8 cellular contexts compared by ENCODE assay signal in genomic region chr9:131096490-131097258, GRCh38. TPM values are rescaled to one million over a fixed set of nuclear protein-coding genes. Genes with fewer than 3 reads are reported as not detected.
DNase-seq lines count a peak whose midpoint lies in the region; ATAC-seq and TF ChIP-seq lines count a peak whose summit lies in the region.

TSS of gene AIF1L (plus strand) at chr9:131096531. CDS start at chr9:131096630, 99 bp downstream.

- no peaks in the 10 kb centered on the region for H3K9me3 ChIP-seq in PC-9 (ENCODE audit: insufficient read depth, low read depth)
- no peaks in the 10 kb centered on the region for H3K9me3 ChIP-seq in left lung

- BruUV-seq in PC-9 (replicated peaks; lab: Mats Ljungman, UMichigan) = TSS peak; percentile 57

- ATAC-seq in central memory CD8-positive, alpha-beta T cell (replicated peaks; ENCODE audit: extremely low read depth, poor library complexity, severe bottlenecking) = no peak
- ATAC-seq in left lung = peak; percentile 58
- ATAC-seq in stimulated activated memory B cell treated with anti-CD40 and anti-IgM and Interleukin-4, amounts not matched to agents 10 μg/mL and 1 μg/mL and 100 μg/mL, for 72 hours = peak; percentile 11
- no peak for ATAC-seq in GM18873 (IDR thresholded peaks at IDR 0.05; ENCODE audit: low FRiP score, unreplicated experiment)

- peaks cover 49% of the 10 kb centered on the region for H3K27me3 Mint-ChIP-seq in central memory CD8-positive, alpha-beta T cell
- H3K27me3 Mint-ChIP-seq in stimulated activated memory B cell treated with anti-CD40 and anti-IgM and Interleukin-4, amounts not matched to agents 10 μg/mL and 1 μg/mL and 100 μg/mL, for 72 hours = peaks cover 80% of the 10 kb centered on the region

- intact Hi-C loops in PC-9 (cut with micrococcal nuclease; ENCODE audit: unreplicated experiment) (no loop called here), left lung (cut with DNase I) (no loop called here)

- no peak within 1 kb of the TSS for H3K27ac ChIP-seq in PC-9
- H3K27ac ChIP-seq in left lung = peak within 1 kb of the TSS in 1 of 2 donors; percentile 33

- peak within 1 kb of the TSS; percentile 92 for H2AFZ ChIP-seq in PC-9

- H3K36me3 ChIP-seq in PC-9 (ENCODE audit: low read depth) (no peaks in the 10 kb centered on the region), left lung (no peaks in the 10 kb centered on the region)

- peak within 1 kb of the TSS; percentile 68 for H3K4me3 Mint-ChIP-seq in central memory CD8-positive, alpha-beta T cell
- H3K4me3 Mint-ChIP-seq in stimulated activated memory B cell treated with anti-CD40 and anti-IgM and Interleukin-4, amounts not matched to agents 10 μg/mL and 1 μg/mL and 100 μg/mL, for 72 hours = peak within 1 kb of the TSS; percentile 62

- POLR2A ChIA-PET in PC-9 (lab: Charles Lee; ENCODE audit: unreplicated experiment) = interaction anchor here (0.6 to 1.8 kb wide), 6 partner anchors 8 to 277 kb away, joined by 3 to 7 read pairs (median 5); partner anchors contain the start of gene NUP214

- H3K27me3 ChIP-seq in PC-9 (ENCODE audit: insufficient read depth, low read depth) = no peaks in the 10 kb centered on the region
- peaks cover 14 to 54% of the 10 kb centered on the region in 2 donors for H3K27me3 ChIP-seq in left lung

- peak; percentile 34 for DNase-seq in NCI-H1092 treated with DMSO at 0.1 percent for 48 hours (lab: John Stamatoyannopoulos, UW)
- DNase-seq in NCI-H1092 (lab: John Stamatoyannopoulos, UW) = no peak
- peak; percentile 76 to 92 for DNase-seq in PC-9
- DNase-seq in central memory CD8-positive, alpha-beta T cell (ENCODE audit: low spot score in 2 of 2) = no peak
- DNase-seq in left lung = peak in 1 of 2 donors; percentile 87
- no peak for DNase-seq in pons (ENCODE audit: low spot score)

- H3K27ac Mint-ChIP-seq in central memory CD8-positive, alpha-beta T cell (ENCODE audit: low read depth) = no peak within 1 kb of the TSS
- H3K27ac Mint-ChIP-seq in stimulated activated memory B cell treated with anti-CD40 and anti-IgM and Interleukin-4, amounts not matched to agents 10 μg/mL and 1 μg/mL and 100 μg/mL, for 72 hours = no peak within 1 kb of the TSS

- H3K4me3 ChIP-seq in PC-9 (peak within 1 kb of the TSS; percentile 92), left lung (peak within 1 kb of the TSS; percentile 42 to 57)

- H3K4me1 ChIP-seq in PC-9 (replicated peaks; ENCODE audit: insufficient read depth) = peaks cover 33% of the 10 kb centered on the region
- peaks cover 6 to 17% of the 10 kb centered on the region in 2 donors for H3K4me1 ChIP-seq in left lung

- H3F3A ChIP-seq in PC-9 (ENCODE audit: insufficient read depth, low read depth) = peaks cover 17% of the 10 kb centered on the region; the same call in 1 of the 2 replicates

- peaks cover 14% of the 10 kb centered on the region; the same call in 1 of the 2 replicates for H4K20me1 ChIP-seq in PC-9 (ENCODE audit: insufficient read depth)

- no peak for TF ChIP-seq CTCF in PC-9 (conservative IDR thresholded peaks at IDR 0.05)
- no peak for TF ChIP-seq CTCF in left lung (IDR thresholded peaks at IDR 0.05)

- no peaks in the 10 kb centered on the region for H3K9me2 ChIP-seq in PC-9 (ENCODE audit: insufficient read depth)

- H3K4me1 Mint-ChIP-seq in central memory CD8-positive, alpha-beta T cell = peaks cover 5% of the 10 kb centered on the region
- peaks cover 20% of the 10 kb centered on the region for H3K4me1 Mint-ChIP-seq in stimulated activated memory B cell treated with anti-CD40 and anti-IgM and Interleukin-4, amounts not matched to agents 10 μg/mL and 1 μg/mL and 100 μg/mL, for 72 hours

- H3K79me2 ChIP-seq in PC-9 (ENCODE audit: low read depth) = 0 out of 2 replicates have a peak, but pooled peaks cover 4% of the 10 kb centered on the region

- no peaks in the 10 kb centered on the region for H3K9me3 Mint-ChIP-seq in central memory CD8-positive, alpha-beta T cell
- no peaks in the 10 kb centered on the region for H3K9me3 Mint-ChIP-seq in stimulated activated memory B cell treated with anti-CD40 and anti-IgM and Interleukin-4, amounts not matched to agents 10 μg/mL and 1 μg/mL and 100 μg/mL, for 72 hours

- CTCF ChIA-PET in PC-9 (lab: Charles Lee) = interaction anchor here (0.6 to 1.1 kb wide), 5 partner anchors 15 to 636 kb away, joined by 3 to 7 read pairs (median 4); no protein-coding TSS in a partner anchor

- peaks cover 1% of the 10 kb centered on the region for H3K36me3 Mint-ChIP-seq in central memory CD8-positive, alpha-beta T cell (ENCODE audit: insufficient read depth)
- H3K36me3 Mint-ChIP-seq in stimulated activated memory B cell treated with anti-CD40 and anti-IgM and Interleukin-4, amounts not matched to agents 10 μg/mL and 1 μg/mL and 100 μg/mL, for 72 hours = no peaks in the 10 kb centered on the region

- peak within 1 kb of the TSS; percentile 81 for H3K4me2 ChIP-seq in PC-9

RNA-seq across cellular contexts. Expression of gene AIF1L, which starts in this region (rescaled TPM):
- total RNA-seq in PC-9 (2021) = 85.2 and 87.3 TPM in 2 replicates
- 10 to 100 TPM in 1 of 2 donors, 1 to 10 TPM in 1; 9.3 to 21.1 TPM for total RNA-seq in left lung

Comparison
In these comparisons a context has a peak if more than half of its experiments do, and no peak if none do; other contexts are left out.
1. DNase-seq: peak in NCI-H1092 treated with DMSO at 0.1 percent for 48 hours (single experiment) and PC-9 (2 of 2); none in NCI-H1092 (single experiment), central memory CD8-positive, alpha-beta T cell (0 of 2) and pons (single experiment).
2. ATAC-seq: peak in left lung (single experiment) and stimulated activated memory B cell treated with anti-CD40 and anti-IgM and Interleukin-4, amounts not matched to agents 10 μg/mL and 1 μg/mL and 100 μg/mL, for 72 hours (single experiment); none in central memory CD8-positive, alpha-beta T cell (single experiment) and GM18873 (single experiment).